Comparison of ENCODE assay signal across 23 cellular contexts in genomic region chr20:38008233-38008944, GRCh38.
"Had no signal": no experiment of that assay in that cellular context is flagged by ENCODE, and none has a peak within 500 bp of the region (broad histone marks: within the 10 kb centered on the region; RNA-seq: fewer than 3 reads in every experiment).

No MANE protein-coding gene starts in this region.

- H3K9me3 Mint-ChIP-seq: mesothelial cell of epicardium; naive thymus-derived CD4-positive, alpha-beta T cell; nephron; neural progenitor cell; type B pancreatic cell had no signal

- H3K9me3 ChIP-seq: gastrocnemius medialis, heart left ventricle, left lung, prostate gland, right atrium auricular region, stomach, thyroid gland had no signal

- H3K4me3 Mint-ChIP-seq: mesothelial cell of epicardium, nephron, neural progenitor cell, type B pancreatic cell had no signal

- H3K4me1 Mint-ChIP-seq: neural progenitor cell had no signal

- H3K27me3 Mint-ChIP-seq: naive thymus-derived CD4-positive, alpha-beta T cell; type B pancreatic cell had no signal

- DNase-seq: dorsolateral prefrontal cortex; effector CD4-positive, alpha-beta T cell; foreskin fibroblast; gastrocnemius medialis; heart left ventricle; kidney; left lung; mesenchymal stem cell; naive thymus-derived CD4-positive, alpha-beta T cell; stimulated activated CD4-positive, alpha-beta T cell treated with anti-CD3 and anti-CD28 coated beads, Interleukin-12 subunit alpha, Interleukin-12 subunit beta, amount 100 ng/mL, for 4 hours; stimulated activated CD4-positive, alpha-beta T cell treated with anti-CD3 and anti-CD28 coated beads, Interleukin-1b, Interleukin-23, amount 100 ng/mL, for 48 hours; stimulated activated CD4-positive, alpha-beta T cell treated with anti-CD3 and anti-CD28 coated beads, Interleukin-4, amount 100 ng/mL, for 1 hour; stimulated activated CD8-positive, alpha-beta memory T cell treated with anti-CD3 and anti-CD28 coated beads, Interleukin-4, amount 100 ng/mL, for 48 hours; stimulated activated naive CD4-positive, alpha-beta T cell treated with Interleukin-2 at 50 U/mL for 16 hours; stomach; thyroid gland had no signal

- H3K27ac Mint-ChIP-seq: mesothelial cell of epicardium, neural progenitor cell, type B pancreatic cell had no signal

- ATAC-seq: gastrocnemius medialis; heart left ventricle; left lung; naive thymus-derived CD4-positive, alpha-beta T cell; sciatic nerve had no signal
